Comparison of ENCODE assay signal across 20 cellular contexts in genomic region chr1:29496701-29497100, GRCh38.
A peak's percentile ranks its signal among the peaks of the same experiment; 100 is the strongest.
DNase-seq lines count a peak whose midpoint lies in the region; ATAC-seq, FAIRE-seq and TF ChIP-seq lines count a peak whose summit lies in the region.
"Had no signal": no experiment of that assay in that cellular context is flagged by ENCODE, and none has a peak within 500 bp of the region (broad histone marks: within the 10 kb centered on the region; RNA-seq: fewer than 3 reads in every experiment).

No MANE protein-coding gene starts in this region.

- no peak overlapping the region for H2AK5ac ChIP-seq in H1 (ENCODE audit: low read depth, low read length)

- no peak overlapping the region for H2BK15ac ChIP-seq in H1 (ENCODE audit: low read length)

- no peaks in the 10 kb centered on the region for H3K36me3 Mint-ChIP-seq in activated CD4-positive, alpha-beta memory T cell treated with anti-CD3 and anti-CD28 coated beads, Interleukin-2, amount 10 ng/mL, durations not matched to agents 7 days and 5 days (ENCODE audit: low read depth)
- no peaks in the 10 kb centered on the region for H3K36me3 Mint-ChIP-seq in activated CD4-positive, alpha-beta memory T cell treated with anti-CD3 and anti-CD28 coated beads for 36 hours
- no peaks in the 10 kb centered on the region for H3K36me3 Mint-ChIP-seq in activated CD8-positive, alpha-beta memory T cell treated with anti-CD3 and anti-CD28 coated beads, Interleukin-2, amount 10 ng/mL, durations not matched to agents 7 days and 5 days
- H3K36me3 Mint-ChIP-seq in osteocyte (ENCODE audit: unreplicated experiment) (no peaks in the 10 kb centered on the region), T-helper 17 cell (ENCODE audit: low read depth) (peaks cover 6% of the 10 kb centered on the region)
- H3K36me3 Mint-ChIP-seq: CD14-positive monocyte; CD8-positive, alpha-beta T cell had no signal

- H3K4me1 Mint-ChIP-seq in activated CD4-positive, alpha-beta memory T cell treated with anti-CD3 and anti-CD28 coated beads, Interleukin-2, amount 10 ng/mL, durations not matched to agents 7 days and 5 days, result no peaks in the 10 kb centered on the region
- no peaks in the 10 kb centered on the region for H3K4me1 Mint-ChIP-seq in activated CD4-positive, alpha-beta memory T cell treated with anti-CD3 and anti-CD28 coated beads for 36 hours (ENCODE audit: low read depth)
- H3K4me1 Mint-ChIP-seq in activated CD8-positive, alpha-beta memory T cell treated with anti-CD3 and anti-CD28 coated beads, Interleukin-2, amount 10 ng/mL, durations not matched to agents 7 days and 5 days, result no peaks in the 10 kb centered on the region
- H3K4me1 Mint-ChIP-seq in osteocyte (ENCODE audit: unreplicated experiment) (no peaks in the 10 kb centered on the region), T-helper 17 cell (no peaks in the 10 kb centered on the region)
- H3K4me1 Mint-ChIP-seq in stimulated activated naive CD8-positive, alpha-beta T cell treated with anti-CD3 and anti-CD28 coated beads, Interleukin-15, amount 100 ng/mL, for 72 hours, result no peaks in the 10 kb centered on the region
- H3K4me1 Mint-ChIP-seq: CD14-positive monocyte had no signal

- intact Hi-C loops in activated CD4-positive, alpha-beta memory T cell treated with anti-CD3 and anti-CD28 coated beads for 36 hours (cut with micrococcal nuclease), result no loop called here
- intact Hi-C loops in kidney (cut with DNase I), result no loop called here

- H3K14ac ChIP-seq in H1 (ENCODE audit: insufficient read length), result no peak overlapping the region

- H2BK5ac ChIP-seq in H1 (ENCODE audit: low read depth, low read length), result no peak overlapping the region

- no peak overlapping the region for H3K4me3 Mint-ChIP-seq in activated CD4-positive, alpha-beta memory T cell treated with anti-CD3 and anti-CD28 coated beads, Interleukin-2, amount 10 ng/mL, durations not matched to agents 7 days and 5 days
- no peak overlapping the region for H3K4me3 Mint-ChIP-seq in activated CD4-positive, alpha-beta memory T cell treated with anti-CD3 and anti-CD28 coated beads for 36 hours
- no peak overlapping the region for H3K4me3 Mint-ChIP-seq in activated CD8-positive, alpha-beta memory T cell treated with anti-CD3 and anti-CD28 coated beads, Interleukin-2, amount 10 ng/mL, durations not matched to agents 7 days and 5 days
- H3K4me3 Mint-ChIP-seq in osteocyte (ENCODE audit: unreplicated experiment) (no peak overlapping the region), T-helper 17 cell (no peak overlapping the region)
- H3K4me3 Mint-ChIP-seq in stimulated activated naive CD8-positive, alpha-beta T cell treated with anti-CD3 and anti-CD28 coated beads, Interleukin-15, amount 100 ng/mL, for 72 hours, result no peak overlapping the region
- H3K4me3 Mint-ChIP-seq: CD14-positive monocyte; CD8-positive, alpha-beta T cell had no signal

- H3K36me3 ChIP-seq in H1 (ENCODE audit: control insufficient read depth in 2 of 4, insufficient read depth in 4 of 4, low read length in 3 of 4), result no peaks in the 10 kb centered on the region
- no peaks in the 10 kb centered on the region for H3K36me3 ChIP-seq in kidney (ENCODE audit: control insufficient read depth in 1 of 2, insufficient read depth in 2 of 2, low read length in 2 of 2)

- no peaks in the 10 kb centered on the region for H4K20me1 ChIP-seq in H1 (replicated peaks in 1 of 2; ENCODE audit: control insufficient read depth in 1 of 2, insufficient read depth in 2 of 2, low read length in 2 of 2)

- H3K4me1 ChIP-seq in H1 (replicated peaks in 1 of 4; ENCODE audit: control insufficient read depth in 3 of 4, insufficient read depth in 4 of 4, low read length in 3 of 4), result peaks cover 2 to 13% (median 8%) of the 10 kb centered on the region in 4 experiments
- H3K4me1 ChIP-seq in kidney (ENCODE audit: control insufficient read depth in 1 of 2, insufficient read depth in 1 of 2, low read depth in 1 of 2, low read length in 2 of 2), result no peaks in the 10 kb centered on the region

- H3K9me3 ChIP-seq in H1 (ENCODE audit: insufficient read depth in 2 of 2, low read depth in 1 of 2, low read length in 1 of 2) (peaks cover 0 to 7% of the 10 kb centered on the region in 2 experiments; a peak in 1 of 4 replicates), kidney (ENCODE audit: control insufficient read depth in 1 of 2, low read length in 2 of 2) (peaks cover 0 to 3% of the 10 kb centered on the region in 2 donors), T-helper 17 cell (ENCODE audit: control insufficient read depth, low read length, poor library complexity, severe bottlenecking) (no peaks in the 10 kb centered on the region)

- peaks cover 2% of the 10 kb centered on the region for H3K27me3 Mint-ChIP-seq in activated CD4-positive, alpha-beta memory T cell treated with anti-CD3 and anti-CD28 coated beads, Interleukin-2, amount 10 ng/mL, durations not matched to agents 7 days and 5 days
- H3K27me3 Mint-ChIP-seq in activated CD4-positive, alpha-beta memory T cell treated with anti-CD3 and anti-CD28 coated beads for 36 hours, result peaks cover 18% of the 10 kb centered on the region
- no peaks in the 10 kb centered on the region for H3K27me3 Mint-ChIP-seq in activated CD8-positive, alpha-beta memory T cell treated with anti-CD3 and anti-CD28 coated beads, Interleukin-2, amount 10 ng/mL, durations not matched to agents 7 days and 5 days
- H3K27me3 Mint-ChIP-seq in osteocyte (ENCODE audit: unreplicated experiment) (peaks cover 2% of the 10 kb centered on the region), T-helper 17 cell (peaks cover 46% of the 10 kb centered on the region)
- peaks cover 31% of the 10 kb centered on the region for H3K27me3 Mint-ChIP-seq in stimulated activated naive CD8-positive, alpha-beta T cell treated with anti-CD3 and anti-CD28 coated beads, Interleukin-15, amount 100 ng/mL, for 72 hours

- H3K27me3 ChIP-seq in H1 (replicated peaks in 1 of 4; ENCODE audit: control insufficient read depth in 3 of 4, extremely low read depth in 1 of 4, insufficient read depth in 3 of 4, low read length in 3 of 4), result no peaks in the 10 kb centered on the region

- TF ChIP-seq POLR2A in H1 (IDR thresholded peaks at IDR 0.05; ENCODE audit: control extremely low read depth in 1 of 2, low read depth in 2 of 2, low read length in 2 of 2), result no peak

- no peak overlapping the region for H3K4ac ChIP-seq in H1 (replicated peaks; ENCODE audit: insufficient read length, low read depth, low read length)

- H3K4me3 ChIP-seq in H1 (ENCODE audit: extremely low read depth in 1 of 4, insufficient read depth in 2 of 4, low read depth in 3 of 4, low read length in 4 of 4) (no peak overlapping the region), kidney (ENCODE audit: low read length in 2 of 2) (no peak overlapping the region)
- H3K4me3 ChIP-seq: GM23248 had no signal

- H4K91ac ChIP-seq in H1 (replicated peaks; ENCODE audit: insufficient read length, low read length), result no peak overlapping the region

- no peaks in the 10 kb centered on the region for H3K9me3 Mint-ChIP-seq in activated CD4-positive, alpha-beta memory T cell treated with anti-CD3 and anti-CD28 coated beads, Interleukin-2, amount 10 ng/mL, durations not matched to agents 7 days and 5 days
- peaks cover 22% of the 10 kb centered on the region for H3K9me3 Mint-ChIP-seq in activated CD4-positive, alpha-beta memory T cell treated with anti-CD3 and anti-CD28 coated beads for 36 hours
- peaks cover 2% of the 10 kb centered on the region for H3K9me3 Mint-ChIP-seq in activated CD8-positive, alpha-beta memory T cell treated with anti-CD3 and anti-CD28 coated beads, Interleukin-2, amount 10 ng/mL, durations not matched to agents 7 days and 5 days (ENCODE audit: low read depth)
- peaks cover 10% of the 10 kb centered on the region for H3K9me3 Mint-ChIP-seq in osteocyte (ENCODE audit: unreplicated experiment)
- H3K9me3 Mint-ChIP-seq in stimulated activated naive CD8-positive, alpha-beta T cell treated with anti-CD3 and anti-CD28 coated beads, Interleukin-15, amount 100 ng/mL, for 72 hours, result peaks cover 0 to 7% of the 10 kb centered on the region in 2 donors

- H3K27ac Mint-ChIP-seq in activated CD4-positive, alpha-beta memory T cell treated with anti-CD3 and anti-CD28 coated beads, Interleukin-2, amount 10 ng/mL, durations not matched to agents 7 days and 5 days, result no peak overlapping the region
- H3K27ac Mint-ChIP-seq in activated CD4-positive, alpha-beta memory T cell treated with anti-CD3 and anti-CD28 coated beads for 36 hours, result no peak overlapping the region
- no peak overlapping the region for H3K27ac Mint-ChIP-seq in activated CD8-positive, alpha-beta memory T cell treated with anti-CD3 and anti-CD28 coated beads, Interleukin-2, amount 10 ng/mL, durations not matched to agents 7 days and 5 days
- H3K27ac Mint-ChIP-seq in osteocyte (ENCODE audit: unreplicated experiment) (no peak overlapping the region), T-helper 17 cell (no peak overlapping the region)
- no peak overlapping the region for H3K27ac Mint-ChIP-seq in stimulated activated naive CD8-positive, alpha-beta T cell treated with anti-CD3 and anti-CD28 coated beads, Interleukin-15, amount 100 ng/mL, for 72 hours
- H3K27ac Mint-ChIP-seq: CD14-positive monocyte; CD8-positive, alpha-beta T cell had no signal

- H3K79me2 ChIP-seq in H1 (ENCODE audit: control insufficient read depth in 1 of 2, insufficient read depth in 2 of 2, low read length in 2 of 2), result no peaks in the 10 kb centered on the region

- TF ChIP-seq CTCF in H1 (IDR thresholded peaks at IDR 0.05; ENCODE audit: control extremely low read depth in 1 of 3, insufficient read depth in 1 of 3, low read depth in 1 of 3, low read length in 3 of 3) (peak in 1 of 3 experiments; percentile 14; a peak in 1 of 4 replicates), osteocyte (IDR thresholded peaks at IDR 0.05) (no peak), kidney (IDR thresholded peaks at IDR 0.05; ENCODE audit: borderline replicate concordance, extremely low read depth, insufficient read depth) (no peak)

- H3K23me2 ChIP-seq in H1 (ENCODE audit: low read depth, low read length), result no peaks in the 10 kb centered on the region; the same call in 1 of the 2 replicates

- 0 out of 2 replicates have a peak overlapping the region, but pooled peaks have one; percentile 48 for H2BK20ac ChIP-seq in H1 (ENCODE audit: low read length)

- no peak for TF ChIP-seq EP300 in H1 (IDR thresholded peaks at IDR 0.05; ENCODE audit: borderline replicate concordance in 1 of 2, low read depth in 2 of 2, low read length in 2 of 2)

- CTCF ChIA-PET in activated CD4-positive, alpha-beta memory T cell treated with anti-CD3 and anti-CD28 coated beads, Interleukin-2, amount 10 ng/mL, durations not matched to agents 7 days and 5 days (lab: Charles Lee), result no interaction called here
- CTCF ChIA-PET in activated CD4-positive, alpha-beta memory T cell treated with anti-CD3 and anti-CD28 coated beads for 36 hours (lab: Charles Lee), result interaction anchor here (1.0 kb wide), 1 partner anchor 352 kb away, joined by 3 read pairs; no protein-coding TSS in a partner anchor
- CTCF ChIA-PET in activated CD8-positive, alpha-beta memory T cell treated with anti-CD3 and anti-CD28 coated beads, Interleukin-2, amount 10 ng/mL, durations not matched to agents 7 days and 5 days (lab: Charles Lee), result no interaction called here
- CTCF ChIA-PET in H1 (lab: Charles Lee; ENCODE audit: partially characterized antibody), result interaction anchor here (0.7 to 1.6 kb wide), 5 partner anchors 9 to 318 kb away, joined by 3 read pairs; no protein-coding TSS in a partner anchor

- H3K79me1 ChIP-seq in H1 (ENCODE audit: low read depth, low read length), result no peaks in the 10 kb centered on the region

- no peak overlapping the region for H3K56ac ChIP-seq in H1 (replicated peaks; ENCODE audit: insufficient read length, low read depth, low read length)

- 93% methylated on average over 8 of the region's 8 CpGs; no CpG with 5 or more reads in 1 of the 2 experiments for WGBS in H1 (ENCODE audit: extremely low coverage in 1 of 2, insufficient coverage in 1 of 2, insufficient read length in 1 of 2, insufficient replicate concordance in 2 of 2, low coverage in 1 of 2, low lambda C conversion rate in 2 of 2, missing lambda C conversion rate in 1 of 2), 2 experiments

- H3K9ac ChIP-seq in H1 (replicated peaks in 1 of 4; ENCODE audit: extremely low read depth in 1 of 4, low read depth in 3 of 4, low read length in 3 of 4) (no peak overlapping the region), kidney (ENCODE audit: low read length in 2 of 2) (no peak overlapping the region)
- H3K9ac ChIP-seq: GM23248 had no signal

- no peak overlapping the region for H2AFZ ChIP-seq in H1 (ENCODE audit: low read length)
- H2AFZ ChIP-seq: GM23248 had no signal

- FAIRE-seq in H1 (lab: Jason Lieb, UNC) (no peak), kidney (lab: Jason Lieb, UNC) (no peak)
- FAIRE-seq: D721Med, G401.6, GM12892 had no signal

- ATAC-seq in activated CD8-positive, alpha-beta memory T cell treated with anti-CD3 and anti-CD28 coated beads, Interleukin-2, amount 10 ng/mL, durations not matched to agents 7 days and 5 days, result no peak
- ATAC-seq in stimulated activated naive CD8-positive, alpha-beta T cell treated with anti-CD3 and anti-CD28 coated beads, Interleukin-15, amount 100 ng/mL, for 72 hours, result no peak
- ATAC-seq in T-helper 17 cell, result no peak
- ATAC-seq: CD8-positive, alpha-beta T cell had no signal

- H2BK12ac ChIP-seq in H1 (ENCODE audit: low read depth, low read length), result no peak overlapping the region

- H2BK120ac ChIP-seq in H1 (replicated peaks; ENCODE audit: low read depth, low read length), result no peak overlapping the region

- peak; percentile 6 for DNase-seq in activated CD4-positive, alpha-beta memory T cell treated with anti-CD3 and anti-CD28 coated beads, Interleukin-2, amount 10 ng/mL, durations not matched to agents 7 days and 5 days
- DNase-seq in activated CD4-positive, alpha-beta memory T cell treated with anti-CD3 and anti-CD28 coated beads for 36 hours, result no peak
- DNase-seq in activated CD8-positive, alpha-beta memory T cell treated with anti-CD3 and anti-CD28 coated beads, Interleukin-2, amount 10 ng/mL, durations not matched to agents 7 days and 5 days, result peak; percentile 32
- DNase-seq in H1 (ENCODE audit: low read depth in 1 of 2, low spot score in 2 of 2) (peak in 1 of 2 experiments; percentile 38), osteocyte (ENCODE audit: extremely low spot score, unreplicated experiment) (peak; percentile 63), kidney (no peak), T-helper 17 cell (no peak)
- no peak for DNase-seq in stimulated activated naive CD8-positive, alpha-beta T cell treated with anti-CD3 and anti-CD28 coated beads, Interleukin-15, amount 100 ng/mL, for 72 hours
- DNase-seq: CD8-positive, alpha-beta T cell; COR-L47; DMS153; DMS79 treated with DMSO at 0.1 percent for 48 hours; EL; GM23248; H7 had no signal

- no peak overlapping the region for H3K23ac ChIP-seq in H1 (ENCODE audit: insufficient read length)

- H3K4me2 ChIP-seq in H1 (ENCODE audit: insufficient read depth in 1 of 2, low read depth in 2 of 2, low read length in 2 of 2), result no peak overlapping the region

- H3K18ac ChIP-seq in H1 (ENCODE audit: extremely low read depth, low read length), result no peak overlapping the region

- H3K27ac ChIP-seq in H1 (ENCODE audit: low read depth, low read length), result no peak overlapping the region
- no peak overlapping the region for H3K27ac ChIP-seq in kidney (ENCODE audit: low read depth in 2 of 2, low read length in 2 of 2)
- H3K27ac ChIP-seq: 22Rv1, GM23248 had no signal

- POLR2A ChIA-PET in activated CD4-positive, alpha-beta memory T cell treated with anti-CD3 and anti-CD28 coated beads, Interleukin-2, amount 10 ng/mL, durations not matched to agents 7 days and 5 days (lab: Charles Lee), result no interaction called here
- POLR2A ChIA-PET in activated CD4-positive, alpha-beta memory T cell treated with anti-CD3 and anti-CD28 coated beads for 36 hours (lab: Charles Lee), result no interaction called here
- POLR2A ChIA-PET in H1 (lab: Charles Lee; ENCODE audit: partially characterized antibody), result no interaction called here

- TF ChIP-seq RAD21 in H1 (IDR thresholded peaks at IDR 0.05 in 1 of 2, conservative IDR thresholded peaks at IDR 0.05 in 1 of 2; ENCODE audit: low read depth in 2 of 2, low read length in 2 of 2), result no peak

- no peak overlapping the region for H4K8ac ChIP-seq in H1 (ENCODE audit: extremely low read depth, insufficient read depth, low read length)

- H4K5ac ChIP-seq in H1 (ENCODE audit: insufficient read length, low read depth, low read length), result no peak overlapping the region

Comparison
In these comparisons a context has a peak if more than half of its experiments do, and no peak if none do; other contexts are left out.
1. DNase-seq: peak in activated CD4-positive, alpha-beta memory T cell treated with anti-CD3 and anti-CD28 coated beads, Interleukin-2, amount 10 ng/mL, durations not matched to agents 7 days and 5 days (single experiment), activated CD8-positive, alpha-beta memory T cell treated with anti-CD3 and anti-CD28 coated beads, Interleukin-2, amount 10 ng/mL, durations not matched to agents 7 days and 5 days (single experiment) and osteocyte (single experiment); none in activated CD4-positive, alpha-beta memory T cell treated with anti-CD3 and anti-CD28 coated beads for 36 hours (single experiment), kidney (single experiment), stimulated activated naive CD8-positive, alpha-beta T cell treated with anti-CD3 and anti-CD28 coated beads, Interleukin-15, amount 100 ng/mL, for 72 hours (0 of 2) and T-helper 17 cell (0 of 3).
2. CTCF ChIA-PET loops: an anchor here in activated CD4-positive, alpha-beta memory T cell treated with anti-CD3 and anti-CD28 coated beads for 36 hours (1.0 kb wide) and H1 (0.7 to 1.6 kb wide); none called in activated CD4-positive, alpha-beta memory T cell treated with anti-CD3 and anti-CD28 coated beads, Interleukin-2, amount 10 ng/mL, durations not matched to agents 7 days and 5 days and activated CD8-positive, alpha-beta memory T cell treated with anti-CD3 and anti-CD28 coated beads, Interleukin-2, amount 10 ng/mL, durations not matched to agents 7 days and 5 days.